1 cellular context compared by ENCODE assay signal in genomic region chr3:17054944-17055343, GRCh38.
A peak's percentile ranks its signal among the peaks of the same experiment; 100 is the strongest.
TF ChIP-seq lines count a peak whose summit lies in the region.

No MANE protein-coding gene starts in this region.

TF ChIP-seq in GM12878, 131 proteins besides CTCF, POLR2A, EP300 and RAD21:
- TF ChIP-seq ZNF687 (IDR thresholded peaks at IDR 0.05) (peak; percentile 27; the same call in 1 of the 2 replicates), POU2F2 (IDR thresholded peaks at IDR 0.05; ENCODE audit: borderline replicate concordance, low read depth, low read length) (no peak), SUZ12 (IDR thresholded peaks at IDR 0.05; ENCODE audit: unreplicated experiment) (no peak), SMARCA5 (IDR thresholded peaks at IDR 0.05) (peak; percentile 51; the same call in 1 of the 2 replicates), ZBED1 (IDR thresholded peaks at IDR 0.05; ENCODE audit: borderline replicate concordance) (no peak; the same call in 1 of the 2 replicates), DPF2 (IDR thresholded peaks at IDR 0.05) (peak; percentile 28; the same call in 1 of the 2 replicates), WRNIP1 (IDR thresholded peaks at IDR 0.05; ENCODE audit: borderline replicate concordance, low read depth, low read length) (no peak), ATF7 (IDR thresholded peaks at IDR 0.05; ENCODE audit: low read depth) (no peak), TCF7 (IDR thresholded peaks at IDR 0.05; ENCODE audit: borderline replicate concordance) (no peak), NBN (IDR thresholded peaks at IDR 0.05) (no peak), STAT3 (IDR thresholded peaks at IDR 0.05; ENCODE audit: low read depth, low read length) (no peak), ZNF592 (IDR thresholded peaks at IDR 0.05) (peak; percentile 55; the same call in 1 of the 2 replicates), TAF1 (IDR thresholded peaks at IDR 0.05; ENCODE audit: borderline replicate concordance, low read depth, low read length) (no peak), STAT1 (conservative IDR thresholded peaks at IDR 0.05) (no peak), ZNF217 (IDR thresholded peaks at IDR 0.05) (0 out of 2 replicates have a peak, but pooled peaks have one; percentile 67), SMAD5 (IDR thresholded peaks at IDR 0.05; ENCODE audit: low read depth) (no peak), BCL3 (IDR thresholded peaks at IDR 0.05; ENCODE audit: borderline replicate concordance, insufficient read depth, low read depth, low read length, poor library complexity, severe bottlenecking) (no peak), NFXL1 (IDR thresholded peaks at IDR 0.05; ENCODE audit: borderline replicate concordance) (no peak)
TF ChIP-seq in GM12878: peak in this region for 5.
